ENCODE assay signal across 8 cellular contexts in the genomic region with DNA sequence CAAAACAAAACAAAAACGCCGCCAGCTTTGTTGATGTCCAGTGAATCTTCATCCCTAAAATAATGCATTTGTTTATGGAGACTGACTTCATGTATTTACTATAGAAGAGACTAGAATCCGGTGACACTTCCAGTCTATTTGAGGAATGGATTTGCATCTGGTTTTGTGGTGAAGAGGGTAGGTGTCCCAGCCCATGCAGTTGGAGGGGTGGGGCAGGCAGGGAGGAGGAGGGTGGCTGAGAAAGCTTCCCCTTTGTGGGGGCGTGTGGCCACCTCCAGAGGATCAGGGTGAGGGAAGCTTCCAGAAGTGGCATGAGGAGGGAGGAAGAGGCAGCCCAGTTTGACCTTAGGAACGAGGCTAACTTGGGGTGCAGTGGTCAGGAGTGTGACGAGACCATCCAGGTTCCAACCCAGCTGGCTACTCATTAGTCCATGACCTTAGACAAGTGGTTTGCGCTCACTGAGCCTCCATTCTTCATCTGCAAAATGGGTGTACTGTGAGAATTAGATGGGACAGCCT.
DNase-seq lines count a peak whose midpoint lies in the region; ATAC-seq and TF ChIP-seq lines count a peak whose summit lies in the region.

No MANE protein-coding gene starts in this region.

- H3K9me3 ChIP-seq in T-helper 17 cell (ENCODE audit: control insufficient read depth, low read length, poor library complexity, severe bottlenecking), result no peaks in the 10 kb centered on the region
- no peaks in the 10 kb centered on the region for H3K9me3 ChIP-seq in naive thymus-derived CD4-positive, alpha-beta T cell (ENCODE audit: control insufficient read depth in 2 of 3, low read length in 3 of 3)
- H3K9me3 ChIP-seq in ascending aorta, result no peaks in the 10 kb centered on the region
- H3K9me3 ChIP-seq in WERI-Rb-1 (ENCODE audit: severe bottlenecking), result no peaks in the 10 kb centered on the region

- peak; percentile 77 for ATAC-seq in GM18867 (IDR thresholded peaks at IDR 0.05; ENCODE audit: unreplicated experiment)
- ATAC-seq in HG02642 (IDR thresholded peaks at IDR 0.05; ENCODE audit: poor library complexity, unreplicated experiment), result peak; percentile 67
- ATAC-seq in T-helper 17 cell, result peak; percentile 46
- peak; percentile 57 for ATAC-seq in naive thymus-derived CD4-positive, alpha-beta T cell

- no peak overlapping the region for H3K4me3 ChIP-seq in naive thymus-derived CD4-positive, alpha-beta T cell (ENCODE audit: low read length)
- no peak overlapping the region for H3K4me3 ChIP-seq in ascending aorta
- no peak overlapping the region for H3K4me3 ChIP-seq in WERI-Rb-1 (ENCODE audit: low read depth, low read length)

- no peaks in the 10 kb centered on the region for H3K4me1 ChIP-seq in naive thymus-derived CD4-positive, alpha-beta T cell (ENCODE audit: control insufficient read depth in 2 of 2, insufficient read depth in 2 of 2, low read length in 2 of 2)
- peaks cover 0 to 2% of the 10 kb centered on the region in 2 donors for H3K4me1 ChIP-seq in ascending aorta

- peaks cover 14% of the 10 kb centered on the region for H3K4me1 Mint-ChIP-seq in T-helper 17 cell
- peaks cover 4 to 27% (median 12%) of the 10 kb centered on the region in 7 donors for H3K4me1 Mint-ChIP-seq in naive thymus-derived CD4-positive, alpha-beta T cell

- TF ChIP-seq CTCF in ascending aorta (IDR thresholded peaks at IDR 0.05) (no peak), WERI-Rb-1 (IDR thresholded peaks at IDR 0.05; ENCODE audit: low read depth, low read length) (no peak)

- peaks cover 0 to 2% (median 0%) of the 10 kb centered on the region in 11 donors for H3K9me3 Mint-ChIP-seq in naive thymus-derived CD4-positive, alpha-beta T cell

- no peaks in the 10 kb centered on the region for H3K27me3 ChIP-seq in naive thymus-derived CD4-positive, alpha-beta T cell (ENCODE audit: control insufficient read depth in 2 of 2, insufficient read depth in 2 of 2, low read length in 2 of 2)
- H3K27me3 ChIP-seq in ascending aorta, result no peaks in the 10 kb centered on the region
- H3K27me3 ChIP-seq in WERI-Rb-1 (ENCODE audit: insufficient read depth, low read depth, severe bottlenecking), result no peaks in the 10 kb centered on the region

- intact Hi-C loops in naive thymus-derived CD4-positive, alpha-beta T cell (cut with micrococcal nuclease), result no loop called here
- intact Hi-C loops in ascending aorta (cut with DNase I), result no loop called here

- CTCF ChIA-PET in naive thymus-derived CD4-positive, alpha-beta T cell (lab: Charles Lee), result no interaction called here

- no peak overlapping the region for H3K27ac ChIP-seq in naive thymus-derived CD4-positive, alpha-beta T cell (ENCODE audit: low read depth, low read length)
- H3K27ac ChIP-seq in ascending aorta (no peak overlapping the region), WERI-Rb-1 (no peak overlapping the region)

- H3K27ac Mint-ChIP-seq in T-helper 17 cell, result peak overlapping the region; percentile 91
- H3K27ac Mint-ChIP-seq in naive thymus-derived CD4-positive, alpha-beta T cell, result peak overlapping the region in 5 of 9 donors; percentile 51 to 93 (median 53)

- H3K36me3 Mint-ChIP-seq in T-helper 17 cell (ENCODE audit: low read depth), result no peaks in the 10 kb centered on the region
- peaks cover 0 to 20% (median 7%) of the 10 kb centered on the region in 5 donors for H3K36me3 Mint-ChIP-seq in naive thymus-derived CD4-positive, alpha-beta T cell

- peak overlapping the region; percentile 36 for H3K4me3 Mint-ChIP-seq in T-helper 17 cell
- no peak overlapping the region for H3K4me3 Mint-ChIP-seq in naive thymus-derived CD4-positive, alpha-beta T cell

- H3K36me3 ChIP-seq in naive thymus-derived CD4-positive, alpha-beta T cell (ENCODE audit: control insufficient read depth in 2 of 3, insufficient read depth in 3 of 3, low read length in 3 of 3), result peaks cover 0 to 13% (median 0%) of the 10 kb centered on the region in 3 experiments
- H3K36me3 ChIP-seq in ascending aorta (no peaks in the 10 kb centered on the region), WERI-Rb-1 (no peaks in the 10 kb centered on the region)

- no peak for DNase-seq in T-helper 17 cell
- no peak for DNase-seq in naive thymus-derived CD4-positive, alpha-beta T cell
- no peak for DNase-seq in foreskin melanocyte
- no peak for DNase-seq in ascending aorta (ENCODE audit: low spot score in 2 of 2)
- no peak for DNase-seq in WERI-Rb-1
- no peak for DNase-seq in stimulated activated naive CD4-positive, alpha-beta T cell treated with Interleukin-2 at 50 U/mL for 16 hours (lab: John Stamatoyannopoulos, UW)

- H3K27me3 Mint-ChIP-seq in T-helper 17 cell, result no peaks in the 10 kb centered on the region
- H3K27me3 Mint-ChIP-seq in naive thymus-derived CD4-positive, alpha-beta T cell, result no peaks in the 10 kb centered on the region

- POLR2A ChIA-PET in naive thymus-derived CD4-positive, alpha-beta T cell (lab: Charles Lee), result no interaction called here
